ENCODE assay signal across 8 cellular contexts in genomic region chr16:29809850-29810698, GRCh38. TPM values are rescaled to one million over a fixed set of nuclear protein-coding genes. Genes with fewer than 3 reads are reported as not detected.
DNase-seq lines count a peak whose midpoint lies in the region; ATAC-seq, FAIRE-seq and TF ChIP-seq lines count a peak whose summit lies in the region.

No MANE protein-coding gene starts in this region.

- DNase-seq in DMS 273 treated with DMSO at 0.1 percent for 48 hours (lab: John Stamatoyannopoulos, UW) (peak; percentile 34), NCI-H526 treated with DMSO at 0.1 percent for 48 hours (lab: John Stamatoyannopoulos, UW) (peak; percentile 71), astrocyte (ENCODE audit: low read depth) (no peak), NCI-H2107 treated with DMSO at 0.1 percent for 48 hours (lab: John Stamatoyannopoulos, UW; ENCODE audit: unreplicated experiment) (no peak), erythroblast (lab: John Stamatoyannopoulos, UW) (no peak), progenitor cell of endocrine pancreas (ENCODE audit: low spot score, unreplicated experiment) (no peak)

- FAIRE-seq in astrocyte (lab: Jason Lieb, UNC) = no peak

- TF ChIP-seq POLR2A in erythroblast (IDR thresholded peaks at IDR 0.05; ENCODE audit: low read length) = no peak

- H3K27ac Mint-ChIP-seq in astrocyte (ENCODE audit: unreplicated experiment) (peak overlapping the region; percentile 88), progenitor cell of endocrine pancreas (no peak overlapping the region)

- H4K20me1 ChIP-seq in astrocyte (ENCODE audit: insufficient read depth, low read length) = peaks cover 34% of the 10 kb centered on the region

- H3K4me1 Mint-ChIP-seq in astrocyte (ENCODE audit: low read depth, unreplicated experiment) (peaks cover 36% of the 10 kb centered on the region), progenitor cell of endocrine pancreas (ENCODE audit: low read depth) (peaks cover 25% of the 10 kb centered on the region)

- no peak for TF ChIP-seq CTCF in astrocyte (IDR thresholded peaks at IDR 0.05; ENCODE audit: insufficient read depth, low read depth, low read length)
- no peak for TF ChIP-seq CTCF in progenitor cell of endocrine pancreas (IDR thresholded peaks at IDR 0.05; ENCODE audit: unreplicated experiment)

- peaks cover 36% of the 10 kb centered on the region for H3K79me2 ChIP-seq in astrocyte (ENCODE audit: insufficient read depth, low read length)

- no peaks in the 10 kb centered on the region for H3K27me3 ChIP-seq in astrocyte (ENCODE audit: insufficient read depth, low read length)
- no peaks in the 10 kb centered on the region for H3K27me3 ChIP-seq in mucosa of rectum (ENCODE audit: control insufficient read depth in 2 of 2, insufficient read depth in 2 of 2, low read length in 2 of 2)

- H3K4me1 ChIP-seq in astrocyte (ENCODE audit: insufficient read depth, low read length) (peaks cover 34% of the 10 kb centered on the region), mucosa of rectum (ENCODE audit: control insufficient read depth in 2 of 2, insufficient read depth in 2 of 2, low read length in 2 of 2) (peaks cover 52 to 55% of the 10 kb centered on the region in 2 donors)

- H3K4me3 Mint-ChIP-seq in astrocyte (ENCODE audit: unreplicated experiment) (peak overlapping the region; percentile 71), progenitor cell of endocrine pancreas (ENCODE audit: low read depth) (no peak overlapping the region)

- H3K9me3 Mint-ChIP-seq in astrocyte (ENCODE audit: unreplicated experiment) (no peaks in the 10 kb centered on the region), progenitor cell of endocrine pancreas (ENCODE audit: low read depth) (no peaks in the 10 kb centered on the region)

- H3K9ac ChIP-seq in astrocyte (ENCODE audit: low read length) (peak overlapping the region; percentile 84), mucosa of rectum (ENCODE audit: low read depth in 1 of 2, low read length in 2 of 2) (no peak overlapping the region)

- H3K27ac ChIP-seq in astrocyte (ENCODE audit: low read depth, low read length) (peak overlapping the region; percentile 40), mucosa of rectum (ENCODE audit: low read depth in 2 of 2, low read length in 2 of 2) (peak overlapping the region; percentile 80 to 85)

- H3K36me3 Mint-ChIP-seq in astrocyte (ENCODE audit: low read depth, unreplicated experiment) (peaks cover 9% of the 10 kb centered on the region), progenitor cell of endocrine pancreas (ENCODE audit: insufficient read depth) (peaks cover 8% of the 10 kb centered on the region)

- H3K4me3 ChIP-seq in astrocyte (ENCODE audit: insufficient read depth, low read depth, low read length) (peak overlapping the region; percentile 23), mucosa of rectum (ENCODE audit: low read length in 2 of 2) (no peak overlapping the region)

- H3K9me3 ChIP-seq in astrocyte (ENCODE audit: insufficient read depth, low read depth, low read length) (no peaks in the 10 kb centered on the region), mucosa of rectum (ENCODE audit: control insufficient read depth in 2 of 2, low read length in 2 of 2) (no peaks in the 10 kb centered on the region)

- H3K27me3 Mint-ChIP-seq in astrocyte (ENCODE audit: low read depth, unreplicated experiment) (no peaks in the 10 kb centered on the region), progenitor cell of endocrine pancreas (peaks cover 13% of the 10 kb centered on the region)

- H3K4me2 ChIP-seq in astrocyte (ENCODE audit: low read length) = peak overlapping the region; percentile 93

- ATAC-seq in GM21737 (IDR thresholded peaks at IDR 0.05; ENCODE audit: unreplicated experiment) = no peak

- no peak overlapping the region for H2AFZ ChIP-seq in astrocyte (ENCODE audit: low read depth, low read length)

- H3K36me3 ChIP-seq in astrocyte (ENCODE audit: insufficient read depth, low read length) = no peaks in the 10 kb centered on the region
- peaks cover 13 to 17% of the 10 kb centered on the region in 2 donors for H3K36me3 ChIP-seq in mucosa of rectum (ENCODE audit: control insufficient read depth in 2 of 2, insufficient read depth in 2 of 2, low read length in 2 of 2)

RNA-seq across cellular contexts. Expression of gene PRRT2, which starts 1.9 kb away (rescaled TPM):
- 6.2 and 6.7 TPM in 2 replicates for total RNA-seq in astrocyte
- 1.4 and 2.4 TPM in 2 replicates for total RNA-seq in progenitor cell of endocrine pancreas

RNA-seq across cellular contexts. Expression of gene MAZ, which starts 3.7 kb away (rescaled TPM):
- total RNA-seq in astrocyte = 216 and 247 TPM in 2 replicates
- total RNA-seq in progenitor cell of endocrine pancreas = 345 and 347 TPM in 2 replicates

RNA-seq across cellular contexts. Expression of gene PAGR1, which starts 5.9 kb away (rescaled TPM):
- total RNA-seq in astrocyte = 20.1 and 20.8 TPM in 2 replicates
- total RNA-seq in progenitor cell of endocrine pancreas = 26.4 and 29.9 TPM in 2 replicates

RNA-seq across cellular contexts. Expression of gene MVP, which starts 10.2 kb away (rescaled TPM):
- total RNA-seq in astrocyte (38.7 and 40.1 TPM in 2 replicates), progenitor cell of endocrine pancreas (6.5 and 9.0 TPM in 2 replicates)

RNA-seq across cellular contexts. Expression of gene KIF22, which starts 19.5 kb away (rescaled TPM):
- total RNA-seq in astrocyte = 12.5 and 14.3 TPM in 2 replicates
- 78.4 and 79.8 TPM in 2 replicates for total RNA-seq in progenitor cell of endocrine pancreas

Comparison
In these comparisons a context has a peak if more than half of its experiments do, and no peak if none do; other contexts are left out.
1. DNase-seq: peak in DMS 273 treated with DMSO at 0.1 percent for 48 hours (single experiment) and NCI-H526 treated with DMSO at 0.1 percent for 48 hours (single experiment); none in astrocyte (single experiment), NCI-H2107 treated with DMSO at 0.1 percent for 48 hours (single experiment), erythroblast (0 of 2) and progenitor cell of endocrine pancreas (single experiment).